ENCODE assay signal across 1 cellular context in genomic region chr3:182509844-182510460, GRCh38.
TF ChIP-seq lines count a peak whose summit lies in the region.

No MANE protein-coding gene starts in this region.

TF ChIP-seq in H1, 55 proteins besides CTCF, POLR2A, EP300 and RAD21 (continued from another document):
- no peak for TF ChIP-seq RXRA (IDR thresholded peaks at IDR 0.05; ENCODE audit: insufficient read depth, low read depth, low read length)
- TF ChIP-seq SUZ12 (IDR thresholded peaks at IDR 0.05; ENCODE audit: low read length) = no peak
- TF ChIP-seq BCL11A (IDR thresholded peaks at IDR 0.05; ENCODE audit: low read depth in 2 of 2, low read length in 2 of 2) = no peak
